ENCODE assay signal across 1 cellular context in the genomic region with DNA sequence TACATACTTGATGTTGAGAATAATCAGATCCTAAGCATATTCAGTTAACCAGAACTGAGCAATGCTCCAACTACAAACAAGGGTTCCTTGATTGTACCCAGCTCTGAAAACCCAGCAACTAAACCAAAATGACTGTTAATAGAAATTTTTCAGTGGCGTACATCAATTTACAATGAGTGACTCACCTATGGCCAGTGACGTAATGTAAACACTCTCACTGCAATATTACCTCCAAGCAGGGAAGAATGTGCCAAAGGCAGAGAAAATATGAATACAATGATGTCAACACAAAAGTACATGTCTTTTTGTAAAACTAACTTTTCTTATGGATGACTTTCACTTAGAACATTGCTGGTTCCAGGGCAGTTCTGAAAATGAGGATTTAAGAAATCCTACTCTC.
A peak's percentile ranks its signal among the peaks of the same experiment; 100 is the strongest.
TF ChIP-seq lines count a peak whose summit lies in the region.

No MANE protein-coding gene starts in this region.

TF ChIP-seq in K562, 482 proteins besides CTCF, POLR2A, EP300 and RAD21 (continued from another document):
- TF ChIP-seq ZNF766 (CRISPR knock-in tag; conservative IDR thresholded peaks at IDR 0.05) (no peak), ZNF75A (CRISPR knock-in tag; IDR thresholded peaks at IDR 0.05) (no peak), ARID1B (IDR thresholded peaks at IDR 0.05) (no peak), FOXP1 (CRISPR knock-in tag; IDR thresholded peaks at IDR 0.05) (no peak), HLTF (IDR thresholded peaks at IDR 0.05) (no peak), FOSL1 (tag; conservative IDR thresholded peaks at IDR 0.05) (0 out of 2 replicates have a peak, but pooled peaks have one; percentile 52), KHSRP (IDR thresholded peaks at IDR 0.05) (no peak), ATF7 (IDR thresholded peaks at IDR 0.05) (peak; percentile 43; the same call in 1 of the 2 replicates), ZC3H4 (CRISPR knock-in tag; IDR thresholded peaks at IDR 0.05; ENCODE audit: borderline replicate concordance) (no peak), ZNF354B (CRISPR knock-in tag; IDR thresholded peaks at IDR 0.05) (no peak), LEF1 (IDR thresholded peaks at IDR 0.05) (no peak), POLR3A (IDR thresholded peaks at IDR 0.05; ENCODE audit: borderline replicate concordance, extremely low read depth, insufficient read depth, insufficient read length) (no peak), ILF3 (IDR thresholded peaks at IDR 0.05; ENCODE audit: borderline replicate concordance) (no peak), STAG1 (CRISPR knock-in tag; IDR thresholded peaks at IDR 0.05; ENCODE audit: borderline replicate concordance) (no peak), MAFF (IDR thresholded peaks at IDR 0.05; ENCODE audit: low read length) (no peak), MXI1 (IDR thresholded peaks at IDR 0.05; ENCODE audit: low read depth, low read length) (no peak), ZNF76 (CRISPR knock-in tag; IDR thresholded peaks at IDR 0.05; ENCODE audit: borderline replicate concordance) (no peak), MIER1 (IDR thresholded peaks at IDR 0.05; ENCODE audit: low read depth) (no peak), JUND (IDR thresholded peaks at IDR 0.05; ENCODE audit: borderline replicate concordance, low read depth, low read length) (peak; percentile 53; the same call in 1 of the 2 replicates), JUND (tag; IDR thresholded peaks at IDR 0.05; ENCODE audit: borderline replicate concordance, low read depth, low read length) (no peak), POU5F1 (IDR thresholded peaks at IDR 0.05; ENCODE audit: borderline replicate concordance, low read depth, low read length, partially characterized antibody) (no peak)
- TF ChIP-seq, protein P1, sequence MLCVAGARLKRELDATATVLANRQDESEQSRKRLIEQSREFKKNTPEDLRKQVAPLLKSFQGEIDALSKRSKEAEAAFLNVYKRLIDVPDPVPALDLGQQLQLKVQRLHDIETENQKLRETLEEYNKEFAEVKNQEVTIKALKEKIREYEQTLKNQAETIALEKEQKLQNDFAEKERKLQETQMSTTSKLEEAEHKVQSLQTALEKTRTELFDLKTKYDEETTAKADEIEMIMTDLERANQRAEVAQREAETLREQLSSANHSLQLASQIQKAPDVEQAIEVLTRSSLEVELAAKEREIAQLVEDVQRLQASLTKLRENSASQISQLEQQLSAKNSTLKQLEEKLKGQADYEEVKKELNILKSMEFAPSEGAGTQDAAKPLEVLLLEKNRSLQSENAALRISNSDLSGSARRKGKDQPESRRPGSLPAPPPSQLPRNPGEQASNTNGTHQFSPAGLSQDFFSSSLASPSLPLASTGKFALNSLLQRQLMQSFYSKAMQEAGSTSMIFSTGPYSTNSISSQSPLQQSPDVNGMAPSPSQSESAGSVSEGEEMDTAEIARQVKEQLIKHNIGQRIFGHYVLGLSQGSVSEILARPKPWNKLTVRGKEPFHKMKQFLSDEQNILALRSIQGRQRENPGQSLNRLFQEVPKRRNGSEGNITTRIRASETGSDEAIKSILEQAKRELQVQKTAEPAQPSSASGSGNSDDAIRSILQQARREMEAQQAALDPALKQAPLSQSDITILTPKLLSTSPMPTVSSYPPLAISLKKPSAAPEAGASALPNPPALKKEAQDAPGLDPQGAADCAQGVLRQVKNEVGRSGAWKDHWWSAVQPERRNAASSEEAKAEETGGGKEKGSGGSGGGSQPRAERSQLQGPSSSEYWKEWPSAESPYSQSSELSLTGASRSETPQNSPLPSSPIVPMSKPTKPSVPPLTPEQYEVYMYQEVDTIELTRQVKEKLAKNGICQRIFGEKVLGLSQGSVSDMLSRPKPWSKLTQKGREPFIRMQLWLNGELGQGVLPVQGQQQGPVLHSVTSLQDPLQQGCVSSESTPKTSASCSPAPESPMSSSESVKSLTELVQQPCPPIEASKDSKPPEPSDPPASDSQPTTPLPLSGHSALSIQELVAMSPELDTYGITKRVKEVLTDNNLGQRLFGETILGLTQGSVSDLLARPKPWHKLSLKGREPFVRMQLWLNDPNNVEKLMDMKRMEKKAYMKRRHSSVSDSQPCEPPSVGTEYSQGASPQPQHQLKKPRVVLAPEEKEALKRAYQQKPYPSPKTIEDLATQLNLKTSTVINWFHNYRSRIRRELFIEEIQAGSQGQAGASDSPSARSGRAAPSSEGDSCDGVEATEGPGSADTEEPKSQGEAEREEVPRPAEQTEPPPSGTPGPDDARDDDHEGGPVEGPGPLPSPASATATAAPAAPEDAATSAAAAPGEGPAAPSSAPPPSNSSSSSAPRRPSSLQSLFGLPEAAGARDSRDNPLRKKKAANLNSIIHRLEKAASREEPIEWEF (CRISPR knock-in tag; IDR thresholded peaks at IDR 0.05): no peak
- TF ChIP-seq, protein P2, sequence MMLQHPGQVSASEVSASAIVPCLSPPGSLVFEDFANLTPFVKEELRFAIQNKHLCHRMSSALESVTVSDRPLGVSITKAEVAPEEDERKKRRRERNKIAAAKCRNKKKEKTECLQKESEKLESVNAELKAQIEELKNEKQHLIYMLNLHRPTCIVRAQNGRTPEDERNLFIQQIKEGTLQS (IDR thresholded peaks at IDR 0.05): peak; percentile 77
- TF ChIP-seq, protein P2 (CRISPR knock-in tag; conservative IDR thresholded peaks at IDR 0.05): no peak
- TF ChIP-seq, protein P3, sequence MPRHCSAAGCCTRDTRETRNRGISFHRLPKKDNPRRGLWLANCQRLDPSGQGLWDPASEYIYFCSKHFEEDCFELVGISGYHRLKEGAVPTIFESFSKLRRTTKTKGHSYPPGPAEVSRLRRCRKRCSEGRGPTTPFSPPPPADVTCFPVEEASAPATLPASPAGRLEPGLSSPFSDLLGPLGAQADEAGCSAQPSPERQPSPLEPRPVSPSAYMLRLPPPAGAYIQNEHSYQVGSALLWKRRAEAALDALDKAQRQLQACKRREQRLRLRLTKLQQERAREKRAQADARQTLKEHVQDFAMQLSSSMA (CRISPR knock-in tag; IDR thresholded peaks at IDR 0.05): no peak
- TF ChIP-seq, protein P4, sequence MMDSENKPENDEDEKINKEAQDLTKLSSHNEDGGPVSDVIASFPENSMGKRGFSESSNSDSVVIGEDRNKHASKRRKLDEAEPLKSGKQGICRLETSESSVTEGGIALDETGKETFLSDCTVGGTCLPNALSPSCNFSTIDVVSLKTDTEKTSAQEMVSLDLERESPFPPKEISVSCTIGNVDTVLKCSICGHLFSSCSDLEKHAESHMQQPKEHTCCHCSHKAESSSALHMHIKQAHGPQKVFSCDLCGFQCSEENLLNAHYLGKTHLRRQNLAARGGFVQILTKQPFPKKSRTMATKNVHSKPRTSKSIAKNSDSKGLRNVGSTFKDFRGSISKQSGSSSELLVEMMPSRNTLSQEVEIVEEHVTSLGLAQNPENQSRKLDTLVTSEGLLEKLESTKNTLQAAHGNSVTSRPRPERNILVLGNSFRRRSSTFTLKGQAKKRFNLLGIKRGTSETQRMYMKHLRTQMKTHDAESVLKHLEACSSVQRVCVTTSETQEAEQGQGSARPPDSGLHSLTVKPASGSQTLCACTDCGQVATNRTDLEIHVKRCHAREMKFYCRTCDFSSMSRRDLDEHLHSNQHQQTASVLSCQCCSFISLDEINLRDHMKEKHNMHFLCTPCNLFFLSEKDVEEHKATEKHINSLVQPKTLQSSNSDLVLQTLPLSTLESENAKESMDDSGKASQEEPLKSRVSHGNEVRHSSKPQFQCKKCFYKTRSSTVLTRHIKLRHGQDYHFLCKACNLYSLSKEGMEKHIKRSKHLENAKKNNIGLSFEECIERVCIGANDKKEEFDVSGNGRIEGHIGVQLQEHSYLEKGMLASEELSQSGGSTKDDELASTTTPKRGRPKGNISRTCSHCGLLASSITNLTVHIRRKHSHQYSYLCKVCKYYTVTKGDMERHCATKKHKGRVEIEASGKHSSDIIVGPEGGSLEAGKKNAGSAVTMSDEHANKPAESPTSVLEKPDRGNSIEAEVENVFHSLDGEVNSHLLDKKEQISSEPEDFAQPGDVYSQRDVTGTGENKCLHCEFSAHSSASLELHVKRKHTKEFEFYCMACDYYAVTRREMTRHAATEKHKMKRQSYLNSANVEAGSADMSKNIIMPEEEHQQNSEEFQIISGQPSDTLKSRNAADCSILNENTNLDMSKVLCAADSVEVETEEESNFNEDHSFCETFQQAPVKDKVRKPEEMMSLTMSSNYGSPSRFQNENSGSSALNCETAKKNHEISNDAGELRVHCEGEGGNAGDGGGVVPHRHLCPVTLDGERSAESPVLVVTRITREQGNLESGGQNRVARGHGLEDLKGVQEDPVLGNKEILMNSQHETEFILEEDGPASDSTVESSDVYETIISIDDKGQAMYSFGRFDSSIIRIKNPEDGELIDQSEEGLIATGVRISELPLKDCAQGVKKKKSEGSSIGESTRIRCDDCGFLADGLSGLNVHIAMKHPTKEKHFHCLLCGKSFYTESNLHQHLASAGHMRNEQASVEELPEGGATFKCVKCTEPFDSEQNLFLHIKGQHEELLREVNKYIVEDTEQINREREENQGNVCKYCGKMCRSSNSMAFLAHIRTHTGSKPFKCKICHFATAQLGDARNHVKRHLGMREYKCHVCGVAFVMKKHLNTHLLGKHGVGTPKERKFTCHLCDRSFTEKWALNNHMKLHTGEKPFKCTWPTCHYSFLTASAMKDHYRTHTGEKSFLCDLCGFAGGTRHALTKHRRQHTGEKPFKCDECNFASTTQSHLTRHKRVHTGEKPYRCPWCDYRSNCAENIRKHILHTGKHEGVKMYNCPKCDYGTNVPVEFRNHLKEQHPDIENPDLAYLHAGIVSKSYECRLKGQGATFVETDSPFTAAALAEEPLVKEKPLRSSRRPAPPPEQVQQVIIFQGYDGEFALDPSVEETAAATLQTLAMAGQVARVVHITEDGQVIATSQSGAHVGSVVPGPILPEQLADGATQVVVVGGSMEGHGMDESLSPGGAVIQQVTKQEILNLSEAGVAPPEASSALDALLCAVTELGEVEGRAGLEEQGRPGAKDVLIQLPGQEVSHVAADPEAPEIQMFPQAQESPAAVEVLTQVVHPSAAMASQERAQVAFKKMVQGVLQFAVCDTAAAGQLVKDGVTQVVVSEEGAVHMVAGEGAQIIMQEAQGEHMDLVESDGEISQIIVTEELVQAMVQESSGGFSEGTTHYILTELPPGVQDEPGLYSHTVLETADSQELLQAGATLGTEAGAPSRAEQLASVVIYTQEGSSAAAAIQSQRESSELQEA (IDR thresholded peaks at IDR 0.05; ENCODE audit: low read depth): no peak
- TF ChIP-seq, protein P5, sequence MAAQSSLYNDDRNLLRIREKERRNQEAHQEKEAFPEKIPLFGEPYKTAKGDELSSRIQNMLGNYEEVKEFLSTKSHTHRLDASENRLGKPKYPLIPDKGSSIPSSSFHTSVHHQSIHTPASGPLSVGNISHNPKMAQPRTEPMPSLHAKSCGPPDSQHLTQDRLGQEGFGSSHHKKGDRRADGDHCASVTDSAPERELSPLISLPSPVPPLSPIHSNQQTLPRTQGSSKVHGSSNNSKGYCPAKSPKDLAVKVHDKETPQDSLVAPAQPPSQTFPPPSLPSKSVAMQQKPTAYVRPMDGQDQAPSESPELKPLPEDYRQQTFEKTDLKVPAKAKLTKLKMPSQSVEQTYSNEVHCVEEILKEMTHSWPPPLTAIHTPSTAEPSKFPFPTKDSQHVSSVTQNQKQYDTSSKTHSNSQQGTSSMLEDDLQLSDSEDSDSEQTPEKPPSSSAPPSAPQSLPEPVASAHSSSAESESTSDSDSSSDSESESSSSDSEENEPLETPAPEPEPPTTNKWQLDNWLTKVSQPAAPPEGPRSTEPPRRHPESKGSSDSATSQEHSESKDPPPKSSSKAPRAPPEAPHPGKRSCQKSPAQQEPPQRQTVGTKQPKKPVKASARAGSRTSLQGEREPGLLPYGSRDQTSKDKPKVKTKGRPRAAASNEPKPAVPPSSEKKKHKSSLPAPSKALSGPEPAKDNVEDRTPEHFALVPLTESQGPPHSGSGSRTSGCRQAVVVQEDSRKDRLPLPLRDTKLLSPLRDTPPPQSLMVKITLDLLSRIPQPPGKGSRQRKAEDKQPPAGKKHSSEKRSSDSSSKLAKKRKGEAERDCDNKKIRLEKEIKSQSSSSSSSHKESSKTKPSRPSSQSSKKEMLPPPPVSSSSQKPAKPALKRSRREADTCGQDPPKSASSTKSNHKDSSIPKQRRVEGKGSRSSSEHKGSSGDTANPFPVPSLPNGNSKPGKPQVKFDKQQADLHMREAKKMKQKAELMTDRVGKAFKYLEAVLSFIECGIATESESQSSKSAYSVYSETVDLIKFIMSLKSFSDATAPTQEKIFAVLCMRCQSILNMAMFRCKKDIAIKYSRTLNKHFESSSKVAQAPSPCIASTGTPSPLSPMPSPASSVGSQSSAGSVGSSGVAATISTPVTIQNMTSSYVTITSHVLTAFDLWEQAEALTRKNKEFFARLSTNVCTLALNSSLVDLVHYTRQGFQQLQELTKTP (IDR thresholded peaks at IDR 0.05; ENCODE audit: low read depth in 1 of 2, partially characterized antibody in 2 of 2): no peak
- TF ChIP-seq, protein P6, sequence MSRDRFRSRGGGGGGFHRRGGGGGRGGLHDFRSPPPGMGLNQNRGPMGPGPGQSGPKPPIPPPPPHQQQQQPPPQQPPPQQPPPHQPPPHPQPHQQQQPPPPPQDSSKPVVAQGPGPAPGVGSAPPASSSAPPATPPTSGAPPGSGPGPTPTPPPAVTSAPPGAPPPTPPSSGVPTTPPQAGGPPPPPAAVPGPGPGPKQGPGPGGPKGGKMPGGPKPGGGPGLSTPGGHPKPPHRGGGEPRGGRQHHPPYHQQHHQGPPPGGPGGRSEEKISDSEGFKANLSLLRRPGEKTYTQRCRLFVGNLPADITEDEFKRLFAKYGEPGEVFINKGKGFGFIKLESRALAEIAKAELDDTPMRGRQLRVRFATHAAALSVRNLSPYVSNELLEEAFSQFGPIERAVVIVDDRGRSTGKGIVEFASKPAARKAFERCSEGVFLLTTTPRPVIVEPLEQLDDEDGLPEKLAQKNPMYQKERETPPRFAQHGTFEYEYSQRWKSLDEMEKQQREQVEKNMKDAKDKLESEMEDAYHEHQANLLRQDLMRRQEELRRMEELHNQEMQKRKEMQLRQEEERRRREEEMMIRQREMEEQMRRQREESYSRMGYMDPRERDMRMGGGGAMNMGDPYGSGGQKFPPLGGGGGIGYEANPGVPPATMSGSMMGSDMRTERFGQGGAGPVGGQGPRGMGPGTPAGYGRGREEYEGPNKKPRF (IDR thresholded peaks at IDR 0.05; ENCODE audit: low read depth, low read length): no peak
